In the genomic region with DNA sequence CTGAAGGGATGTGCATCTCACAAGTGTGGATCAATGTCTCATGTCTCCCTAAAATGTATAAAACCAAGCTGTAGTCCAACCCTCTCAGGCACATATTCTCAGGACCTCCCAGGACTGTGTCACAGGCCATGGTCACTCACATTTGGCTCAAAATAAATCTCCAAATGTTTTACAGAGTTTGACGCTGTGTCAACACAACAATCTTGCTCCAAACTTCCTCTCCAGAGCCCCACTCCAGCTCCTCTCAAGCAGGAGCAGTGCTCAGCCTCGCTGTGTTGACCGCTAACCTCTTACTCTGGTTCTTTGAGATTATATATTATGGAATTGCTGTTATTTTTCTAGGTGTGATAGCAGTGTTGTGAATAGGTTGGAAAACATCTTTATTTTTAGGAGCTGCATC, we compare ENCODE assay signal across 19 cellular contexts. TPM values are rescaled to one million over a fixed set of nuclear protein-coding genes. Genes with fewer than 3 reads are reported as not detected.
DNase-seq lines count a peak whose midpoint lies in the region; ATAC-seq and TF ChIP-seq lines count a peak whose summit lies in the region.
"Had no signal": no experiment of that assay in that cellular context is flagged by ENCODE, and none has a peak within 500 bp of the region (broad histone marks: within the 10 kb centered on the region; RNA-seq: fewer than 3 reads in every experiment).

No MANE protein-coding gene starts in this region.

- no peaks in the 10 kb centered on the region for H3K9me2 ChIP-seq in Karpas-422 (replicated peaks; ENCODE audit: insufficient read depth, low read length)

- H3K36me3 Mint-ChIP-seq in osteocyte (ENCODE audit: unreplicated experiment), result no peaks in the 10 kb centered on the region
- H3K36me3 Mint-ChIP-seq: CD8-positive, alpha-beta memory T cell; IgD-negative memory B cell had no signal

- H3K4me1 Mint-ChIP-seq in osteocyte (ENCODE audit: unreplicated experiment), result peaks cover 41% of the 10 kb centered on the region
- H3K4me1 Mint-ChIP-seq: CD8-positive, alpha-beta memory T cell had no signal

- 89% methylated on average over 3 of the region's 3 CpGs for WGBS in esophagus muscularis mucosa
- 71 to 81% methylated on average over 2 of the region's 3 CpGs for WGBS in gastroesophageal sphincter (ENCODE audit: low coverage in 1 of 2), 2 donors

- H3K9me3 Mint-ChIP-seq in osteocyte (ENCODE audit: unreplicated experiment), result no peaks in the 10 kb centered on the region
- H3K9me3 Mint-ChIP-seq: IgD-negative memory B cell had no signal

- H3K4me2 ChIP-seq in Karpas-422 (ENCODE audit: low read depth, low read length, poor library complexity, severe bottlenecking), result no peak overlapping the region

- H3K27me3 ChIP-seq in left ventricle myocardium inferior (ENCODE audit: low read depth) (peaks cover 39% of the 10 kb centered on the region), esophagus muscularis mucosa (no peaks in the 10 kb centered on the region), gastroesophageal sphincter (no peaks in the 10 kb centered on the region), Karpas-422 (ENCODE audit: low read length) (no peaks in the 10 kb centered on the region)
- H3K27me3 ChIP-seq: Peyer's patch had no signal

- no peak overlapping the region for H3K27ac Mint-ChIP-seq in osteocyte (ENCODE audit: unreplicated experiment)
- H3K27ac Mint-ChIP-seq: CD8-positive, alpha-beta memory T cell; IgD-negative memory B cell had no signal

- H3K4me3 ChIP-seq in left ventricle myocardium inferior (no peak overlapping the region), esophagus muscularis mucosa (no peak overlapping the region), gastroesophageal sphincter (no peak overlapping the region), Karpas-422 (ENCODE audit: low read length) (no peak overlapping the region)
- H3K4me3 ChIP-seq: Peyer's patch had no signal

- TF ChIP-seq EP300 in esophagus muscularis mucosa (IDR thresholded peaks at IDR 0.05) (no peak), gastroesophageal sphincter (IDR thresholded peaks at IDR 0.05) (no peak)

- H3K79me2 ChIP-seq in Karpas-422 (ENCODE audit: low read length), result no peaks in the 10 kb centered on the region

- DNase-seq in cardiac septum (ENCODE audit: low spot score) (peak; percentile 5), left ventricle myocardium inferior (no peak), esophagus muscularis mucosa (ENCODE audit: extremely low spot score) (peak; percentile 79), osteocyte (ENCODE audit: extremely low spot score, unreplicated experiment) (peak; percentile 30), Karpas-422 (no peak)
- DNase-seq: AML-193; C1 segment of cervical spinal cord; CD8-positive, alpha-beta memory T cell; GOT3; NCI-H1694 treated with DMSO at 0.1 percent for 48 hours; NCI-H2081 treated with DMSO at 0.1 percent for 48 hours; NCI-H2171 treated with DMSO at 0.1 percent for 48 hours; NCI-H524 treated with DMSO at 0.1 percent for 48 hours; NCI-H82; Peyer's patch had no signal

- no peaks in the 10 kb centered on the region for H3K27me3 Mint-ChIP-seq in osteocyte (ENCODE audit: unreplicated experiment)

- H2AFZ ChIP-seq in Karpas-422 (ENCODE audit: low read length), result no peak overlapping the region

- ATAC-seq in HG03045 (IDR thresholded peaks at IDR 0.05; ENCODE audit: unreplicated experiment) (no peak), gastroesophageal sphincter (no peak)
- ATAC-seq: HCT116 had no signal

- intact Hi-C loops in cardiac septum (cut with DNase I), result no loop called here
- intact Hi-C loops in left ventricle myocardium inferior (cut with micrococcal nuclease), result no loop called here
- intact Hi-C loops in esophagus muscularis mucosa (cut with DNase I), result no loop called here

- TF ChIP-seq POLR2A in esophagus muscularis mucosa (IDR thresholded peaks at IDR 0.05; ENCODE audit: low read depth), result no peak
- TF ChIP-seq POLR2A in gastroesophageal sphincter (IDR thresholded peaks at IDR 0.05), result no peak

- no peaks in the 10 kb centered on the region for H3K4me1 ChIP-seq in left ventricle myocardium inferior
- peaks cover 0 to 11% (median 0%) of the 10 kb centered on the region in 4 donors for H3K4me1 ChIP-seq in esophagus muscularis mucosa
- peaks cover 0 to 10% (median 0%) of the 10 kb centered on the region in 3 donors for H3K4me1 ChIP-seq in gastroesophageal sphincter
- H3K4me1 ChIP-seq in Karpas-422 (ENCODE audit: low read length), result no peaks in the 10 kb centered on the region
- H3K4me1 ChIP-seq: Peyer's patch had no signal

- H3K27ac ChIP-seq in left ventricle myocardium inferior (replicated peaks) (no peak overlapping the region), esophagus muscularis mucosa (replicated peaks in 1 of 4) (no peak overlapping the region), gastroesophageal sphincter (no peak overlapping the region), Karpas-422 (ENCODE audit: low read length) (no peak overlapping the region)
- H3K27ac ChIP-seq: Peyer's patch had no signal

- no peaks in the 10 kb centered on the region for H3K36me3 ChIP-seq in left ventricle myocardium inferior
- no peaks in the 10 kb centered on the region for H3K36me3 ChIP-seq in esophagus muscularis mucosa
- H3K36me3 ChIP-seq in gastroesophageal sphincter, result no peaks in the 10 kb centered on the region
- H3K36me3 ChIP-seq in Karpas-422 (ENCODE audit: insufficient read depth, low read length), result no peaks in the 10 kb centered on the region
- H3K36me3 ChIP-seq: Peyer's patch had no signal

- no peaks in the 10 kb centered on the region for H4K20me1 ChIP-seq in Karpas-422 (ENCODE audit: insufficient read depth, low read depth, low read length)

- no peak overlapping the region for H3K9ac ChIP-seq in Karpas-422 (ENCODE audit: low read length)

- H3K4me3 Mint-ChIP-seq in osteocyte (ENCODE audit: unreplicated experiment), result no peak overlapping the region
- H3K4me3 Mint-ChIP-seq: CD8-positive, alpha-beta memory T cell; IgD-negative memory B cell had no signal

- TF ChIP-seq CTCF in left ventricle myocardium inferior (IDR thresholded peaks at IDR 0.05; ENCODE audit: borderline replicate concordance) (no peak), esophagus muscularis mucosa (IDR thresholded peaks at IDR 0.05) (no peak), osteocyte (IDR thresholded peaks at IDR 0.05) (no peak), gastroesophageal sphincter (IDR thresholded peaks at IDR 0.05) (no peak)

- H3K9me3 ChIP-seq in left ventricle myocardium inferior (replicated peaks) (no peaks in the 10 kb centered on the region), esophagus muscularis mucosa (no peaks in the 10 kb centered on the region), gastroesophageal sphincter (no peaks in the 10 kb centered on the region), Karpas-422 (ENCODE audit: low read length) (no peaks in the 10 kb centered on the region)
- H3K9me3 ChIP-seq: Peyer's patch had no signal

RNA-seq across cellular contexts. Expression of gene CYP27C1, which starts 56.2 kb away (rescaled TPM):
- total RNA-seq in cardiac septum (not detected), left ventricle myocardium inferior (0.11 TPM), esophagus muscularis mucosa (under 1 TPM in 2 of 4 donors, not detected in 2; under 0.01 to 0.26 TPM), osteocyte (21.9 and 24.9 TPM in 2 replicates), gastroesophageal sphincter (under 1 TPM; 0.12 to 0.52 (median 0.28) TPM)
- not detected in 2 replicates for total RNA-seq in Karpas-422 (2014; rRNA removed; shearing (Covaris generic); ENCODE audit: low replicate concordance)
- total RNA-seq: CD8-positive, alpha-beta memory T cell had no signal

RNA-seq across cellular contexts. Expression of gene BIN1, which starts 57.0 kb away (rescaled TPM):
- total RNA-seq in cardiac septum, result 14.0 TPM
- 15.8 TPM for total RNA-seq in left ventricle myocardium inferior
- 10 to 100 TPM; 32.4 to 78.2 (median 50.2) TPM for total RNA-seq in esophagus muscularis mucosa
- total RNA-seq in osteocyte, result 101 TPM in 2 replicates
- total RNA-seq in gastroesophageal sphincter, result 100 to 1,000 TPM in 1 of 4 donors, 10 to 100 TPM in 3; 36.1 to 101 (median 53.9) TPM
- total RNA-seq in Karpas-422 (2014; rRNA removed; shearing (Covaris generic); ENCODE audit: low replicate concordance), result 8.4 and 17.8 TPM in 2 replicates

Comparison
In these comparisons a context has a peak if more than half of its experiments do, and no peak if none do; other contexts are left out.
1. DNase-seq: peak in cardiac septum (single experiment), esophagus muscularis mucosa (single experiment) and osteocyte (single experiment); none in left ventricle myocardium inferior (single experiment) and Karpas-422 (single experiment).
2. RNA of gene CYP27C1, which starts 56.2 kb away (total RNA-seq): 21.9 to 24.9 TPM in osteocyte; 0.12 to 0.52 TPM in gastroesophageal sphincter, 0.11 TPM in left ventricle myocardium inferior (single experiment), under 0.01 to 0.26 TPM in esophagus muscularis mucosa, not detected in cardiac septum (single experiment) and not detected in Karpas-422; every median in the first group is over 10 times any median in the second.